17 cellular contexts compared by ENCODE assay signal in genomic region chr1:7640920-7641319, GRCh38.
A peak's percentile ranks its signal among the peaks of the same experiment; 100 is the strongest.
DNase-seq lines count a peak whose midpoint lies in the region; ATAC-seq, FAIRE-seq and TF ChIP-seq lines count a peak whose summit lies in the region.
"Had no signal": no experiment of that assay in that cellular context is flagged by ENCODE, and none has a peak within 500 bp of the region (broad histone marks: within the 10 kb centered on the region; RNA-seq: fewer than 3 reads in every experiment).

No MANE protein-coding gene starts in this region.

- CTCF ChIA-PET in A549 (lab: Yijun Ruan, JAX): interaction anchor here (0.7 to 6.0 kb wide), 5 partner anchors 8 to 598 kb away, joined by 3 to 46 read pairs (median 3); no protein-coding TSS in a partner anchor

- H3K36me3 ChIP-seq in WERI-Rb-1: no peaks in the 10 kb centered on the region
- no peaks in the 10 kb centered on the region for H3K36me3 ChIP-seq in neural cell (ENCODE audit: insufficient read depth, low read length)
- H3K36me3 ChIP-seq: HAP-1, SJCRH30 had no signal

- 91% methylated on average over 11 of the region's 13 CpGs for WGBS in A549 (ENCODE audit: missing lambda C conversion rate)

- H3K27me3 ChIP-seq in WERI-Rb-1 (ENCODE audit: insufficient read depth, low read depth, severe bottlenecking): no peaks in the 10 kb centered on the region
- no peaks in the 10 kb centered on the region for H3K27me3 ChIP-seq in neural cell (ENCODE audit: insufficient read depth, low read depth, low read length)

- no peak for TF ChIP-seq CTCF in A549 (IDR thresholded peaks at IDR 0.05)
- no peak for TF ChIP-seq CTCF in WERI-Rb-1 (IDR thresholded peaks at IDR 0.05; ENCODE audit: low read depth, low read length)
- peak; percentile 43 for TF ChIP-seq CTCF in neural cell (IDR thresholded peaks at IDR 0.05; ENCODE audit: poor library complexity, severe bottlenecking)

- TF ChIP-seq POLR2A in A549 (IDR thresholded peaks at IDR 0.05; ENCODE audit: low read length): no peak

- H3K9me3 ChIP-seq in A549 (no peaks in the 10 kb centered on the region), WERI-Rb-1 (ENCODE audit: severe bottlenecking) (peaks cover 4% of the 10 kb centered on the region), neural cell (ENCODE audit: low read length) (no peaks in the 10 kb centered on the region)
- H3K9me3 ChIP-seq: HAP-1, SJCRH30 had no signal

- no peak for ATAC-seq in A549
- ATAC-seq in HG03108 (IDR thresholded peaks at IDR 0.05; ENCODE audit: unreplicated experiment): no peak
- ATAC-seq: GM12878, T-cell had no signal

- POLR2A ChIA-PET in A549 (lab: Yijun Ruan, JAX): no interaction called here

- H3K4me3 ChIP-seq in A549 (no peak overlapping the region), WERI-Rb-1 (ENCODE audit: low read depth, low read length) (no peak overlapping the region), neural cell (ENCODE audit: low read length) (peak overlapping the region; percentile 53)
- H3K4me3 ChIP-seq: GM12878, HAP-1, SJCRH30 had no signal

- DNase-seq in NCI-H1417 (lab: John Stamatoyannopoulos, UW): peak; percentile 39 to 57 (median 56)
- DNase-seq in NCI-H1417 treated with DMSO at 0.1 percent for 48 hours (lab: John Stamatoyannopoulos, UW): no peak
- no peak for DNase-seq in A549 (ENCODE audit: low read depth in 1 of 2, low spot score in 1 of 2)
- no peak for DNase-seq in WERI-Rb-1
- DNase-seq in NCI-H524 treated with DMSO at 0.1 percent for 48 hours (lab: John Stamatoyannopoulos, UW): no peak
- DNase-seq: DND-41, IMR-90, NCI-H1930, NCI-H774, T-cell had no signal

- H3K27ac ChIP-seq in A549 (peak overlapping the region; percentile 24 to 92; a peak in 3 of 6 replicates), WERI-Rb-1 (peak overlapping the region; percentile 47), neural cell (ENCODE audit: low read length) (peak overlapping the region; percentile 93)
- H3K27ac ChIP-seq: SJCRH30 had no signal

- peaks cover 5% of the 10 kb centered on the region; the same call in 1 of the 3 replicates for H3K4me1 ChIP-seq in A549
- H3K4me1 ChIP-seq: HAP-1 had no signal

- H3K9ac ChIP-seq in neural cell (ENCODE audit: low read length): peak overlapping the region; percentile 72

- TF ChIP-seq RAD21 in A549 (conservative IDR thresholded peaks at IDR 0.05 in 1 of 2, IDR thresholded peaks at IDR 0.05 in 1 of 2) (no peak), neural cell (conservative IDR thresholded peaks at IDR 0.05) (peak; percentile 63)

- H3F3A ChIP-seq in neural cell (ENCODE audit: insufficient read depth, low read length, poor library complexity, severe bottlenecking): no peaks in the 10 kb centered on the region

- TF ChIP-seq EP300 in A549 (IDR thresholded peaks at IDR 0.05): no peak
- TF ChIP-seq EP300 in neural cell (conservative IDR thresholded peaks at IDR 0.05; ENCODE audit: poor library complexity, severe bottlenecking): peak; percentile 88

- no peaks in the 10 kb centered on the region for H3K79me2 ChIP-seq in neural cell (replicated peaks; ENCODE audit: insufficient read depth, low read length)

- peak overlapping the region; percentile 8 for H2AFZ ChIP-seq in neural cell (ENCODE audit: low read depth, low read length)

- H3K4me2 ChIP-seq in A549 (no peak overlapping the region), neural cell (ENCODE audit: low read length) (peak overlapping the region; percentile 68)

- no peaks in the 10 kb centered on the region for H3K9me2 ChIP-seq in neural cell (ENCODE audit: insufficient read depth, low read length)

- FAIRE-seq in A549 (lab: Jason Lieb, UNC): no peak
- FAIRE-seq: D721Med, GM12878, RCC 7860 had no signal

- H4K20me1 ChIP-seq in neural cell (ENCODE audit: insufficient read depth): no peaks in the 10 kb centered on the region

TF ChIP-seq in A549, 52 proteins besides CTCF, POLR2A, EP300 and RAD21:
- TF ChIP-seq, protein P1, sequence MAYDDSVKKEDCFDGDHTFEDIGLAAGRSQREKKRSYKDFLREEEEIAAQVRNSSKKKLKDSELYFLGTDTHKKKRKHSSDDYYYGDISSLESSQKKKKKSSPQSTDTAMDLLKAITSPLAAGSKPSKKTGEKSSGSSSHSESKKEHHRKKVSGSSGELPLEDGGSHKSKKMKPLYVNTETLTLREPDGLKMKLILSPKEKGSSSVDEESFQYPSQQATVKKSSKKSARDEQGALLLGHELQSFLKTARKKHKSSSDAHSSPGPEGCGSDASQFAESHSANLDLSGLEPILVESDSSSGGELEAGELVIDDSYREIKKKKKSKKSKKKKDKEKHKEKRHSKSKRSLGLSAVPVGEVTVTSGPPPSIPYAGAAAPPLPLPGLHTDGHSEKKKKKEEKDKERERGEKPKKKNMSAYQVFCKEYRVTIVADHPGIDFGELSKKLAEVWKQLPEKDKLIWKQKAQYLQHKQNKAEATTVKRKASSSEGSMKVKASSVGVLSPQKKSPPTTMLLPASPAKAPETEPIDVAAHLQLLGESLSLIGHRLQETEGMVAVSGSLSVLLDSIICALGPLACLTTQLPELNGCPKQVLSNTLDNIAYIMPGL (CRISPR knock-in tag; IDR thresholded peaks at IDR 0.05; ENCODE audit: borderline replicate concordance): no peak
- TF ChIP-seq POLR2AphosphoS2 (conservative IDR thresholded peaks at IDR 0.05; ENCODE audit: low read length): no peak
- no peak for TF ChIP-seq CBX2 (IDR thresholded peaks at IDR 0.05; ENCODE audit: borderline replicate concordance, low read depth)
- no peak for TF ChIP-seq BCL3 (IDR thresholded peaks at IDR 0.05)
- TF ChIP-seq RFX5 (IDR thresholded peaks at IDR 0.05): no peak

TF ChIP-seq in neural cell, 6 proteins besides CTCF, POLR2A, EP300 and RAD21:
- peak; percentile 56 for TF ChIP-seq SMC3 (conservative IDR thresholded peaks at IDR 0.05; ENCODE audit: poor library complexity)
- TF ChIP-seq MXI1 (conservative IDR thresholded peaks at IDR 0.05; ENCODE audit: poor library complexity, severe bottlenecking): no peak
- peak; percentile 83 for TF ChIP-seq POLR2AphosphoS5 (IDR thresholded peaks at IDR 0.05)
- TF ChIP-seq EZH2 (IDR thresholded peaks at IDR 0.05; ENCODE audit: borderline replicate concordance, insufficient read depth, low read length, poor library complexity, severe bottlenecking): no peak
- no peak for TF ChIP-seq TAF1 (IDR thresholded peaks at IDR 0.05; ENCODE audit: low read depth)
- TF ChIP-seq REST (IDR thresholded peaks at IDR 0.05; ENCODE audit: borderline replicate concordance): peak; percentile 71

Comparison
In these comparisons a context has a peak if more than half of its experiments do, and no peak if none do; other contexts are left out.
1. DNase-seq: peak in NCI-H1417 (3 of 3); none in NCI-H1417 treated with DMSO at 0.1 percent for 48 hours (single experiment), A549 (0 of 2), WERI-Rb-1 (single experiment) and NCI-H524 treated with DMSO at 0.1 percent for 48 hours (single experiment).
2. Peak in every context shown above with its lines, with median percentiles within 50 percentile points of each other: H3K27ac ChIP-seq.